25 cellular contexts compared by ENCODE assay signal in genomic region chr6:37099442-37099841, GRCh38.
DNase-seq lines count a peak whose midpoint lies in the region; ATAC-seq, FAIRE-seq and TF ChIP-seq lines count a peak whose summit lies in the region.
"Had no signal": no experiment of that assay in that cellular context is flagged by ENCODE, and none has a peak within 500 bp of the region (broad histone marks: within the 10 kb centered on the region; RNA-seq: fewer than 3 reads in every experiment).

No MANE protein-coding gene starts in this region.

- no peaks in the 10 kb centered on the region for H3K27me3 Mint-ChIP-seq in T-helper 2 cell treated with Interferon-gamma antibody and Interleukin-4, amounts not matched to agents 5 μg/mL and 100 μg/mL, for 36 hours (ENCODE audit: low read depth)
- H3K27me3 Mint-ChIP-seq: activated naive CD8-positive, alpha-beta T cell; naive B cell; progenitor cell of endocrine pancreas had no signal

- H3K9me3 Mint-ChIP-seq in T-helper 2 cell treated with Interferon-gamma antibody and Interleukin-4, amounts not matched to agents 5 μg/mL and 100 μg/mL, for 36 hours = no peaks in the 10 kb centered on the region
- H3K9me3 Mint-ChIP-seq: naive B cell; stimulated activated effector memory CD8-positive, alpha-beta T cell treated with anti-CD3 and anti-CD28 coated beads, Interleukin-12 subunit alpha, Interleukin-12 subunit beta, amount 100 ng/mL, for 72 hours; WTC11 had no signal

- peaks cover 6% of the 10 kb centered on the region for H3F3A ChIP-seq in SK-N-SH (replicated peaks; ENCODE audit: insufficient read depth)

- no peak overlapping the region for H3K9ac ChIP-seq in SK-N-SH

- no peak overlapping the region for H3K4me3 Mint-ChIP-seq in T-helper 2 cell treated with Interferon-gamma antibody and Interleukin-4, amounts not matched to agents 5 μg/mL and 100 μg/mL, for 36 hours
- H3K4me3 Mint-ChIP-seq: activated CD8-positive, alpha-beta T cell treated with anti-CD3 and anti-CD28 coated beads, Interleukin-2, amount 10 ng/mL, durations not matched to agents 7 days and 5 days; activated naive CD8-positive, alpha-beta T cell; stimulated activated effector memory CD8-positive, alpha-beta T cell treated with anti-CD3 and anti-CD28 coated beads, Interleukin-12 subunit alpha, Interleukin-12 subunit beta, amount 100 ng/mL, for 72 hours; WTC11 had no signal

- H3K36me3 Mint-ChIP-seq in T-helper 2 cell treated with Interferon-gamma antibody and Interleukin-4, amounts not matched to agents 5 μg/mL and 100 μg/mL, for 36 hours (ENCODE audit: low read depth) = no peaks in the 10 kb centered on the region
- H3K36me3 Mint-ChIP-seq: activated naive CD8-positive, alpha-beta T cell; naive B cell; stimulated activated effector memory CD8-positive, alpha-beta T cell treated with anti-CD3 and anti-CD28 coated beads, Interleukin-12 subunit alpha, Interleukin-12 subunit beta, amount 100 ng/mL, for 72 hours; WTC11 had no signal

- TF ChIP-seq RAD21 in SK-N-SH (IDR thresholded peaks at IDR 0.05; ENCODE audit: low read length) = no peak

- intact Hi-C loops in upper lobe of right lung (cut with DNase I) (no loop called here), testis (cut with DNase I; ENCODE audit: low total_unique reads) (no loop called here)

- H2AFZ ChIP-seq in SK-N-SH (ENCODE audit: low read depth) = no peak overlapping the region

- H3K27me3 ChIP-seq in upper lobe of right lung = no peaks in the 10 kb centered on the region
- H3K27me3 ChIP-seq in testis = no peaks in the 10 kb centered on the region
- no peaks in the 10 kb centered on the region for H3K27me3 ChIP-seq in SK-N-SH (ENCODE audit: insufficient read depth)
- H3K27me3 ChIP-seq: tibial artery had no signal

- TF ChIP-seq POLR2A in testis (IDR thresholded peaks at IDR 0.05) = no peak

- H3K27ac ChIP-seq in upper lobe of right lung = no peak overlapping the region
- H3K27ac ChIP-seq in testis = no peak overlapping the region
- H3K27ac ChIP-seq in SK-N-SH (ENCODE audit: low read depth in 2 of 2, low read length in 1 of 2) = no peak overlapping the region
- H3K27ac ChIP-seq: C4-2B, lower lobe of right lung, tibial artery had no signal

- ATAC-seq in esophagus mucosa (peak; percentile 76), upper lobe of right lung (peak; percentile 2)
- ATAC-seq: activated CD8-positive, alpha-beta T cell treated with anti-CD3 and anti-CD28 coated beads, Interleukin-2, amount 10 ng/mL, durations not matched to agents 7 days and 5 days; lower lobe of right lung; Panc1; stimulated activated effector memory CD8-positive, alpha-beta T cell treated with anti-CD3 and anti-CD28 coated beads, Interleukin-12 subunit alpha, Interleukin-12 subunit beta, amount 100 ng/mL, for 72 hours; WTC11 had no signal

- TF ChIP-seq EP300 in SK-N-SH (IDR thresholded peaks at IDR 0.05; ENCODE audit: borderline replicate concordance in 1 of 2, low read depth in 1 of 2, low read length in 1 of 2) = no peak

- H3K36me3 ChIP-seq in upper lobe of right lung = no peaks in the 10 kb centered on the region
- no peaks in the 10 kb centered on the region for H3K36me3 ChIP-seq in testis (ENCODE audit: low read depth, missing control alignments)
- no peaks in the 10 kb centered on the region for H3K36me3 ChIP-seq in SK-N-SH (replicated peaks in 1 of 2; ENCODE audit: control insufficient read depth in 1 of 2, insufficient read depth in 2 of 2, low read length in 1 of 2)
- H3K36me3 ChIP-seq: lower lobe of right lung, tibial artery had no signal

- DNase-seq in T-helper 2 cell treated with Interferon-gamma antibody and Interleukin-4, amounts not matched to agents 5 μg/mL and 100 μg/mL, for 36 hours (ENCODE audit: low spot score) = no peak
- no peak for DNase-seq in T-helper 2 cell
- peak; percentile 4 for DNase-seq in RCC 7860 (ENCODE audit: low spot score)
- DNase-seq in upper lobe of right lung = no peak
- DNase-seq in occipital lobe (lab: John Stamatoyannopoulos, UW) = no peak
- no peak for DNase-seq in testis
- no peak for DNase-seq in SK-N-SH
- DNase-seq: activated CD8-positive, alpha-beta T cell treated with anti-CD3 and anti-CD28 coated beads, Interleukin-2, amount 10 ng/mL, durations not matched to agents 7 days and 5 days; activated T-cell treated with anti-CD3 and anti-CD28 coated beads, Interleukin-2, amount 50 U/mL, for 48 hours; DMS79 treated with DMSO at 0.1 percent for 48 hours; erythroblast; HCEC 1CT; lower lobe of right lung; naive B cell; NCI-H2029 treated with DMSO at 0.1 percent for 48 hours; NCI-H526 treated with DMSO at 0.1 percent for 48 hours; stimulated activated CD4-positive, alpha-beta T cell treated with anti-CD3 and anti-CD28 coated beads, Interleukin-12 subunit alpha, Interleukin-12 subunit beta, amount 100 ng/mL, for 4 hours; tibial artery had no signal

- CTCF ChIA-PET in SK-N-SH (lab: Yijun Ruan, JAX) = interaction anchor here (1.7 kb wide), 1 partner anchor 70 kb away, joined by 4 read pairs; no protein-coding TSS in a partner anchor

- no peaks in the 10 kb centered on the region for H3K79me2 ChIP-seq in SK-N-SH (ENCODE audit: insufficient read depth)

- H3K9me2 ChIP-seq in SK-N-SH = no peaks in the 10 kb centered on the region

- H3K4me1 ChIP-seq in upper lobe of right lung (peaks cover 24% of the 10 kb centered on the region), testis (peaks cover 17% of the 10 kb centered on the region), SK-N-SH (ENCODE audit: control insufficient read depth in 1 of 2, insufficient read depth in 2 of 2, low read depth in 1 of 2, low read length in 1 of 2) (peaks cover 18 to 19% of the 10 kb centered on the region in 2 experiments)

- H4K20me1 ChIP-seq in SK-N-SH (ENCODE audit: insufficient read depth) = no peaks in the 10 kb centered on the region

- TF ChIP-seq CTCF in upper lobe of right lung (IDR thresholded peaks at IDR 0.05) (no peak), testis (IDR thresholded peaks at IDR 0.05) (no peak), SK-N-SH (IDR thresholded peaks at IDR 0.05) (no peak)

- H3K4me3 ChIP-seq in upper lobe of right lung (no peak overlapping the region), testis (no peak overlapping the region), SK-N-SH (ENCODE audit: low read depth in 2 of 2, low read length in 1 of 2) (no peak overlapping the region)
- H3K4me3 ChIP-seq: lower lobe of right lung, tibial artery had no signal

- H3K9me3 ChIP-seq in upper lobe of right lung = no peaks in the 10 kb centered on the region
- no peaks in the 10 kb centered on the region for H3K9me3 ChIP-seq in testis
- no peaks in the 10 kb centered on the region for H3K9me3 ChIP-seq in SK-N-SH
- H3K9me3 ChIP-seq: lower lobe of right lung, tibial artery had no signal

- peak overlapping the region; percentile 26 for H3K27ac Mint-ChIP-seq in T-helper 2 cell treated with Interferon-gamma antibody and Interleukin-4, amounts not matched to agents 5 μg/mL and 100 μg/mL, for 36 hours
- H3K27ac Mint-ChIP-seq: activated CD8-positive, alpha-beta T cell treated with anti-CD3 and anti-CD28 coated beads, Interleukin-2, amount 10 ng/mL, durations not matched to agents 7 days and 5 days; activated naive CD8-positive, alpha-beta T cell; progenitor cell of endocrine pancreas; stimulated activated effector memory CD8-positive, alpha-beta T cell treated with anti-CD3 and anti-CD28 coated beads, Interleukin-12 subunit alpha, Interleukin-12 subunit beta, amount 100 ng/mL, for 72 hours had no signal

- H3K4me1 Mint-ChIP-seq in T-helper 2 cell treated with Interferon-gamma antibody and Interleukin-4, amounts not matched to agents 5 μg/mL and 100 μg/mL, for 36 hours (ENCODE audit: low read depth) = peaks cover 25% of the 10 kb centered on the region

- FAIRE-seq in RCC 7860 (lab: Jason Lieb, UNC) = no peak

- POLR2A ChIA-PET in SK-N-SH (lab: Yijun Ruan, JAX) = no interaction called here

- WGBS in testis, 2 donors = 81 to 90% methylated on average over 2 of the region's 2 CpGs
- WGBS in SK-N-SH (ENCODE audit: low lambda C conversion rate) = 67% methylated on average over 2 of the region's 2 CpGs

- H3K4me2 ChIP-seq in SK-N-SH = no peak overlapping the region

TF ChIP-seq in SK-N-SH, 30 proteins besides CTCF, POLR2A, EP300 and RAD21 (continues in another document):
- no peak for TF ChIP-seq REST (IDR thresholded peaks at IDR 0.05; ENCODE audit: low read depth, low read length)
- TF ChIP-seq MEF2A (IDR thresholded peaks at IDR 0.05; ENCODE audit: borderline replicate concordance, low read depth) = no peak
- TF ChIP-seq FOXM1 (IDR thresholded peaks at IDR 0.05; ENCODE audit: low read depth) = no peak
- TF ChIP-seq RFX5 (IDR thresholded peaks at IDR 0.05; ENCODE audit: low read length) = no peak
